Comparison of ENCODE assay signal across 1 cellular context in genomic region chr20:2101935-2102584, GRCh38.
TF ChIP-seq lines count a peak whose summit lies in the region.

No MANE protein-coding gene starts in this region.

TF ChIP-seq in HepG2, 621 proteins besides CTCF, POLR2A, EP300 and RAD21 (continued from another document and continues in another):
- TF ChIP-seq AKNA (CRISPR knock-in tag; IDR thresholded peaks at IDR 0.05; ENCODE audit: borderline replicate concordance) (no peak; the same call in 1 of the 2 replicates), TBX2 (CRISPR knock-in tag; IDR thresholded peaks at IDR 0.05; ENCODE audit: borderline replicate concordance) (peak; percentile 93), SRSF4 (IDR thresholded peaks at IDR 0.05; ENCODE audit: low read depth, low read length, poor library complexity, severe bottlenecking) (no peak), E2F2 (CRISPR knock-in tag; IDR thresholded peaks at IDR 0.05; ENCODE audit: borderline replicate concordance) (peak; percentile 49; the same call in 1 of the 2 replicates), ZNF703 (CRISPR knock-in tag; IDR thresholded peaks at IDR 0.05; ENCODE audit: borderline replicate concordance) (0 out of 2 replicates have a peak, but pooled peaks have one; percentile 93), ATRX (CRISPR knock-in tag; IDR thresholded peaks at IDR 0.05; ENCODE audit: borderline replicate concordance) (no peak), TIGD3 (CRISPR knock-in tag; IDR thresholded peaks at IDR 0.05; ENCODE audit: borderline replicate concordance) (no peak; the same call in 1 of the 2 replicates), ZNF343 (CRISPR knock-in tag; IDR thresholded peaks at IDR 0.05) (no peak; the same call in 1 of the 2 replicates), ZNF580 (CRISPR knock-in tag; IDR thresholded peaks at IDR 0.05; ENCODE audit: borderline replicate concordance, low read depth) (peak; percentile 46; the same call in 1 of the 2 replicates), SMAD3 (CRISPR knock-in tag; IDR thresholded peaks at IDR 0.05) (peak; percentile 87), KLF11 (CRISPR knock-in tag; IDR thresholded peaks at IDR 0.05) (peak; percentile 17; the same call in 1 of the 2 replicates), MYNN (CRISPR knock-in tag; IDR thresholded peaks at IDR 0.05; ENCODE audit: low read depth) (peak; percentile 37; the same call in 1 of the 2 replicates), NFIC (IDR thresholded peaks at IDR 0.05; ENCODE audit: low read length) (peak; percentile 87; the same call in 1 of the 2 replicates), ZNF432 (CRISPR knock-in tag; IDR thresholded peaks at IDR 0.05; ENCODE audit: borderline replicate concordance) (no peak), JDP2 (CRISPR knock-in tag; IDR thresholded peaks at IDR 0.05; ENCODE audit: borderline replicate concordance) (no peak), GMEB2 (CRISPR knock-in tag; IDR thresholded peaks at IDR 0.05; ENCODE audit: low read depth) (no peak), ZBED4 (CRISPR knock-in tag; IDR thresholded peaks at IDR 0.05; ENCODE audit: borderline replicate concordance) (peak; percentile 97), ZXDC (CRISPR knock-in tag; IDR thresholded peaks at IDR 0.05) (peak; percentile 94), ZNF274 (CRISPR knock-in tag; IDR thresholded peaks at IDR 0.05) (peak; percentile 74), ZNF251 (CRISPR knock-in tag; IDR thresholded peaks at IDR 0.05) (peak; percentile 52; the same call in 1 of the 2 replicates), ZNF468 (CRISPR knock-in tag; IDR thresholded peaks at IDR 0.05) (no peak), ZNF142 (CRISPR knock-in tag; IDR thresholded peaks at IDR 0.05) (no peak), ZNF354B (CRISPR knock-in tag; IDR thresholded peaks at IDR 0.05) (no peak; the same call in 1 of the 2 replicates), TFAP4 (IDR thresholded peaks at IDR 0.05; ENCODE audit: borderline replicate concordance, low read depth) (peak; percentile 97), ETS1 (CRISPR knock-in tag; IDR thresholded peaks at IDR 0.05) (peak; percentile 25; the same call in 1 of the 2 replicates), REXO4 (CRISPR knock-in tag; IDR thresholded peaks at IDR 0.05; ENCODE audit: borderline replicate concordance) (no peak)
